In the genomic region with DNA sequence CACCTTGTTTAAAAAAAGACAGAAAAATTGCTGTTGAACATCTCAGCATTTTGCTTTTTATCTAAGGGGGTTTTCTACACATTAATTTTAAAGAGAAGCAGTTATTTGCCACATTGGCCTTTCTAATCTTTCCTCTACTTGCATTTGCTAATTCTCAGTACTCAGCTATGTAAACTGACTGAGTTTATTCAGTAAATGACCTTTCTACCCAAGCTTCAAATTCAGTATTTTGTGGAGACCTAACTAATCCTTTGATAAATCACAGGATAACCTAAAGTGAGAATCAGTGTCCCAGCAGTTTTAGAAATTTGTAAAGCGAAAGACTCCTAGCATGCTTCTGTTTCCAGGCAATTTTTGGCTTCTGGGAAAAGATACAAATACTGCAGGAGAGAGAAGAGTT, we compare ENCODE assay signal across 19 cellular contexts.
DNase-seq lines count a peak whose midpoint lies in the region; ATAC-seq, FAIRE-seq and TF ChIP-seq lines count a peak whose summit lies in the region.
"Had no signal": no experiment of that assay in that cellular context is flagged by ENCODE, and none has a peak within 500 bp of the region (broad histone marks: within the 10 kb centered on the region; RNA-seq: fewer than 3 reads in every experiment).

No MANE protein-coding gene starts in this region.

- no peaks in the 10 kb centered on the region for H4K20me1 ChIP-seq in Karpas-422 (ENCODE audit: insufficient read depth, low read depth, low read length)
- H4K20me1 ChIP-seq in hepatocyte (ENCODE audit: insufficient read depth, poor library complexity, severe bottlenecking), result no peaks in the 10 kb centered on the region

- ATAC-seq in left cardiac atrium, result no peak

- H3K36me3 ChIP-seq in Karpas-422 (ENCODE audit: insufficient read depth, low read length) (no peaks in the 10 kb centered on the region; the same call in 1 of the 2 replicates), hepatocyte (replicated peaks; ENCODE audit: insufficient read depth, low read depth) (no peaks in the 10 kb centered on the region)
- H3K36me3 ChIP-seq: BE2C had no signal

- no peak for TF ChIP-seq CTCF in D721Med (IDR thresholded peaks at IDR 0.05; ENCODE audit: insufficient read depth, missing control alignments)
- no peak for TF ChIP-seq CTCF in hepatocyte (IDR thresholded peaks at IDR 0.05; ENCODE audit: poor library complexity)
- TF ChIP-seq CTCF in mesothelial cell of epicardium (IDR thresholded peaks at IDR 0.05; ENCODE audit: unreplicated experiment), result no peak

- no peaks in the 10 kb centered on the region for H3K9me2 ChIP-seq in Karpas-422 (replicated peaks; ENCODE audit: insufficient read depth, low read length)
- no peaks in the 10 kb centered on the region for H3K9me2 ChIP-seq in hepatocyte (replicated peaks; ENCODE audit: insufficient read depth)

- no peaks in the 10 kb centered on the region for H3K79me2 ChIP-seq in Karpas-422 (ENCODE audit: low read length)
- H3K79me2 ChIP-seq in hepatocyte, result no peaks in the 10 kb centered on the region

- H3K27ac ChIP-seq in Karpas-422 (ENCODE audit: low read length), result peak overlapping the region; percentile 66
- H3K27ac ChIP-seq in hepatocyte, result no peak overlapping the region

- 61% methylated on average over 1 of the region's 1 CpG for WGBS in hepatocyte (ENCODE audit: low lambda C conversion rate, missing lambda C conversion rate)

- H2AFZ ChIP-seq in Karpas-422 (ENCODE audit: low read length) (0 out of 2 replicates have a peak overlapping the region, but pooled peaks have one; percentile 65), hepatocyte (no peak overlapping the region)

- no peak for DNase-seq in D721Med (ENCODE audit: insufficient read length, low spot score)
- DNase-seq in Karpas-422, result peak; percentile 40
- DNase-seq in hepatocyte (ENCODE audit: low spot score), result no peak
- no peak for DNase-seq in mesothelial cell of epicardium (ENCODE audit: low spot score in 2 of 2, unreplicated experiment in 2 of 2)
- no peak for DNase-seq in activated naive CD4-positive, alpha-beta T cell treated with anti-CD3 and anti-CD28 coated beads, Interleukin-2, amount 10 ng/mL, durations not matched to agents 7 days and 5 days
- DNase-seq in left cardiac atrium, result no peak
- no peak for DNase-seq in GM19240 (ENCODE audit: insufficient read length, low spot score)
- no peak for DNase-seq in activated CD4-positive, alpha-beta T cell treated with anti-CD3 and anti-CD28 coated beads, Interleukin-2, amount 50 U/mL, for 4 hours
- DNase-seq: ACHN; BE2C; C1 segment of cervical spinal cord; CD4-positive, CD25-positive, alpha-beta regulatory T cell; CD8-positive, alpha-beta memory T cell; COR-L47; DMS79 treated with DMSO at 0.1 percent for 48 hours; GF-D8; H9 had no signal

- H3K4me2 ChIP-seq in Karpas-422 (ENCODE audit: low read depth, low read length, poor library complexity, severe bottlenecking) (no peak overlapping the region), hepatocyte (peak overlapping the region; percentile 26)

- H3K27me3 ChIP-seq in Karpas-422 (ENCODE audit: low read length) (no peaks in the 10 kb centered on the region), hepatocyte (no peaks in the 10 kb centered on the region)
- H3K27me3 ChIP-seq: BE2C had no signal

- H3K4me1 ChIP-seq in Karpas-422 (ENCODE audit: low read length) (peaks cover 33% of the 10 kb centered on the region), hepatocyte (ENCODE audit: insufficient read depth) (peaks cover 3% of the 10 kb centered on the region)
- H3K4me1 ChIP-seq: BE2C had no signal

- peaks cover 15% of the 10 kb centered on the region for H3K36me3 Mint-ChIP-seq in mesothelial cell of epicardium
- no peaks in the 10 kb centered on the region for H3K36me3 Mint-ChIP-seq in activated naive CD4-positive, alpha-beta T cell treated with anti-CD3 and anti-CD28 coated beads, Interleukin-2, amount 10 ng/mL, durations not matched to agents 7 days and 5 days
- H3K36me3 Mint-ChIP-seq: CD4-positive, CD25-positive, alpha-beta regulatory T cell had no signal

- H3K4me3 Mint-ChIP-seq in mesothelial cell of epicardium, result no peak overlapping the region
- H3K4me3 Mint-ChIP-seq in activated naive CD4-positive, alpha-beta T cell treated with anti-CD3 and anti-CD28 coated beads, Interleukin-2, amount 10 ng/mL, durations not matched to agents 7 days and 5 days, result no peak overlapping the region
- H3K4me3 Mint-ChIP-seq: CD4-positive, CD25-positive, alpha-beta regulatory T cell; CD8-positive, alpha-beta memory T cell; H9 had no signal

- CTCF ChIA-PET in activated naive CD4-positive, alpha-beta T cell treated with anti-CD3 and anti-CD28 coated beads, Interleukin-2, amount 10 ng/mL, durations not matched to agents 7 days and 5 days (lab: Charles Lee), result no interaction called here

- no peak overlapping the region for H3K4me3 ChIP-seq in Karpas-422 (ENCODE audit: low read length)
- H3K4me3 ChIP-seq in hepatocyte, result no peak overlapping the region

- intact Hi-C loops in left cardiac atrium (cut with DNase I), result no loop called here

- FAIRE-seq in D721Med (lab: Jason Lieb, UNC), result peak; percentile 96
- FAIRE-seq: A204.1, H1 had no signal

- peak overlapping the region; percentile 27 for H3K27ac Mint-ChIP-seq in mesothelial cell of epicardium
- H3K27ac Mint-ChIP-seq in activated naive CD4-positive, alpha-beta T cell treated with anti-CD3 and anti-CD28 coated beads, Interleukin-2, amount 10 ng/mL, durations not matched to agents 7 days and 5 days, result no peak overlapping the region
- H3K27ac Mint-ChIP-seq: CD4-positive, CD25-positive, alpha-beta regulatory T cell; CD8-positive, alpha-beta memory T cell; H9 had no signal

- no peaks in the 10 kb centered on the region for H3K27me3 Mint-ChIP-seq in mesothelial cell of epicardium (ENCODE audit: low read depth)
- H3K27me3 Mint-ChIP-seq in activated naive CD4-positive, alpha-beta T cell treated with anti-CD3 and anti-CD28 coated beads, Interleukin-2, amount 10 ng/mL, durations not matched to agents 7 days and 5 days, result no peaks in the 10 kb centered on the region
- H3K27me3 Mint-ChIP-seq: CD4-positive, CD25-positive, alpha-beta regulatory T cell; CD8-positive, alpha-beta memory T cell had no signal

- H3K9me3 ChIP-seq in Karpas-422 (ENCODE audit: low read length) (peaks cover 15% of the 10 kb centered on the region), hepatocyte (ENCODE audit: low read depth) (peaks cover 3% of the 10 kb centered on the region)
- H3K9me3 ChIP-seq: BE2C had no signal

- H3K4me1 Mint-ChIP-seq in mesothelial cell of epicardium, result peaks cover 9% of the 10 kb centered on the region
- H3K4me1 Mint-ChIP-seq in activated naive CD4-positive, alpha-beta T cell treated with anti-CD3 and anti-CD28 coated beads, Interleukin-2, amount 10 ng/mL, durations not matched to agents 7 days and 5 days, result no peaks in the 10 kb centered on the region
- H3K4me1 Mint-ChIP-seq: CD4-positive, CD25-positive, alpha-beta regulatory T cell; CD8-positive, alpha-beta memory T cell; H9 had no signal

- H3K9ac ChIP-seq in Karpas-422 (ENCODE audit: low read length), result no peak overlapping the region

- H3K9me3 Mint-ChIP-seq in mesothelial cell of epicardium, result peaks cover 27% of the 10 kb centered on the region
- peaks cover 17% of the 10 kb centered on the region for H3K9me3 Mint-ChIP-seq in activated naive CD4-positive, alpha-beta T cell treated with anti-CD3 and anti-CD28 coated beads, Interleukin-2, amount 10 ng/mL, durations not matched to agents 7 days and 5 days
